Comparison of ENCODE assay signal across 21 cellular contexts in the genomic region with DNA sequence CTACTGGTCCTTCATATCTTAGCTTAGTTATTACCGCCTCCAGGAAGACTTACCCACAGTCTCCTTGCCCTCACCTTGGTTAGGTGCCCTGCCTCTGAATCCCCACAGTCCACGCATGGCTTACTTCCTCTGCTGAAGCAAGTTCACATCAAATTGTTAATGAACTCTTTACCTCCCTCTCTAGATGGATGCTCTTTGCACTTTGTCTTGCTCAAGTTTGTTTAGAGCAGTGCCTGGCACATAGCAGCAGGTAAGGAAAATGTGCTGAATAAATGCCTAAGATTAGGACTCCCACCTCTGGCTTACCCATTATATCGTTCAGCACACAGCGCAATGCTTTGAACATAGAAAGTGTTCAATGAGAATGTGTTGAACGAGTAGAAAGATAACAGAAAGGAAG.
"Had no signal": no experiment of that assay in that cellular context is flagged by ENCODE, and none has a peak within 500 bp of the region (broad histone marks: within the 10 kb centered on the region; RNA-seq: fewer than 3 reads in every experiment).

No MANE protein-coding gene starts in this region.

- H3K9me2 ChIP-seq: SK-N-SH had no signal

- H3K27me3 Mint-ChIP-seq: IgD-negative memory B cell had no signal

- H3K27ac ChIP-seq: KMS-11, RWPE1 had no signal

- H3K9me3 ChIP-seq: SK-N-SH had no signal

- H3K27ac Mint-ChIP-seq: IgD-negative memory B cell had no signal

- H3K9me3 Mint-ChIP-seq: IgD-negative memory B cell had no signal

- H3K4me3 Mint-ChIP-seq: IgD-negative memory B cell had no signal

- H3K4me3 ChIP-seq: K562 had no signal

- DNase-seq: Kasumi-1, MM.1S, NCI-H1092 treated with DMSO at 0.1 percent for 48 hours, NCI-H1436, NCI-H187, NCI-H2029, NCI-H2081 treated with DMSO at 0.1 percent for 48 hours, NCI-H2171, NCI-H226, NCI-H446, NCI-H510A, NCI-H524 treated with DMSO at 0.1 percent for 48 hours, NCI-H69, NCI-H774, SHP77, SK-N-SH had no signal

- H3K4me2 ChIP-seq: KMS-11, SK-N-SH had no signal

- ATAC-seq: K562, Panc1 had no signal
